17 cellular contexts compared by ENCODE assay signal in genomic region chr16:2748757-2749455, GRCh38. TPM values are rescaled to one million over a fixed set of nuclear protein-coding genes. Genes with fewer than 3 reads are reported as not detected.
"Had no signal": no experiment of that assay in that cellular context is flagged by ENCODE, and none has a peak within 500 bp of the region (broad histone marks: within the 10 kb centered on the region; RNA-seq: fewer than 3 reads in every experiment).

No MANE protein-coding gene starts in this region.

- H3K27me3 ChIP-seq: cardiac muscle cell, suprapubic skin had no signal

- H3K4me3 ChIP-seq: cardiac muscle cell, mucosa of descending colon, suprapubic skin had no signal

- H3K4me3 Mint-ChIP-seq: activated CD4-positive, alpha-beta T cell treated with anti-CD3 and anti-CD28 coated beads for 36 hours; activated CD8-positive, alpha-beta T cell treated with anti-CD3 and anti-CD28 coated beads for 36 hours had no signal

- H3K27ac ChIP-seq: cardiac muscle cell, suprapubic skin, WERI-Rb-1 had no signal

- DNase-seq: activated CD4-positive, alpha-beta T cell treated with anti-CD3 and anti-CD28 coated beads for 36 hours; activated CD8-positive, alpha-beta memory T cell treated with anti-CD3 and anti-CD28 coated beads, Interleukin-2, amount 50 U/mL, for 48 hours; activated CD8-positive, alpha-beta T cell treated with anti-CD3 and anti-CD28 coated beads for 36 hours; activated naive CD4-positive, alpha-beta T cell; left colon; occipital lobe; stimulated activated CD4-positive, alpha-beta T cell treated with anti-CD3 and anti-CD28 coated beads, Interleukin-2, amount 100 ng/mL, for 48 hours; stimulated activated naive CD4-positive, alpha-beta T cell treated with Interleukin-2 at 50 U/mL for 16 hours; WERI-Rb-1 had no signal

- H3K36me3 ChIP-seq: cardiac muscle cell, suprapubic skin had no signal

- H3K27ac Mint-ChIP-seq: activated CD4-positive, alpha-beta T cell treated with anti-CD3 and anti-CD28 coated beads for 36 hours; activated CD8-positive, alpha-beta T cell treated with anti-CD3 and anti-CD28 coated beads for 36 hours; type B pancreatic cell had no signal

- FAIRE-seq: astrocyte, endometrium had no signal

- H3K9me3 Mint-ChIP-seq: type B pancreatic cell had no signal

- H3K27me3 Mint-ChIP-seq: activated CD4-positive, alpha-beta T cell treated with anti-CD3 and anti-CD28 coated beads for 36 hours; activated CD8-positive, alpha-beta T cell treated with anti-CD3 and anti-CD28 coated beads for 36 hours; naive thymus-derived CD8-positive, alpha-beta T cell; type B pancreatic cell had no signal

- ATAC-seq: activated CD4-positive, alpha-beta T cell treated with anti-CD3 and anti-CD28 coated beads for 36 hours; activated CD8-positive, alpha-beta T cell treated with anti-CD3 and anti-CD28 coated beads for 36 hours; esophagus mucosa; left colon; mucosa of descending colon; naive thymus-derived CD8-positive, alpha-beta T cell had no signal

- H3K9me3 ChIP-seq: mucosa of descending colon, suprapubic skin had no signal

RNA-seq across cellular contexts. Expression of gene PRSS33, which starts 38.5 kb away (rescaled TPM):
- total RNA-seq: activated CD4-positive, alpha-beta T cell treated with anti-CD3 and anti-CD28 coated beads for 36 hours; astrocyte; cardiac muscle cell; esophagus mucosa; left colon; mucosa of descending colon; naive thymus-derived CD8-positive, alpha-beta T cell; occipital lobe; suprapubic skin had no signal
- polyA plus RNA-seq: cardiac muscle cell had no signal

RNA-seq across cellular contexts. Expression of gene PRSS41, which starts 49.4 kb away (rescaled TPM):
- total RNA-seq: activated CD4-positive, alpha-beta T cell treated with anti-CD3 and anti-CD28 coated beads for 36 hours; activated CD8-positive, alpha-beta T cell treated with anti-CD3 and anti-CD28 coated beads for 36 hours; astrocyte; cardiac muscle cell; esophagus mucosa; left colon; mucosa of descending colon; naive thymus-derived CD8-positive, alpha-beta T cell; occipital lobe; suprapubic skin had no signal
- polyA plus RNA-seq: cardiac muscle cell; naive thymus-derived CD8-positive, alpha-beta T cell had no signal
